Comparison of ENCODE assay signal across 8 cellular contexts in the genomic region with DNA sequence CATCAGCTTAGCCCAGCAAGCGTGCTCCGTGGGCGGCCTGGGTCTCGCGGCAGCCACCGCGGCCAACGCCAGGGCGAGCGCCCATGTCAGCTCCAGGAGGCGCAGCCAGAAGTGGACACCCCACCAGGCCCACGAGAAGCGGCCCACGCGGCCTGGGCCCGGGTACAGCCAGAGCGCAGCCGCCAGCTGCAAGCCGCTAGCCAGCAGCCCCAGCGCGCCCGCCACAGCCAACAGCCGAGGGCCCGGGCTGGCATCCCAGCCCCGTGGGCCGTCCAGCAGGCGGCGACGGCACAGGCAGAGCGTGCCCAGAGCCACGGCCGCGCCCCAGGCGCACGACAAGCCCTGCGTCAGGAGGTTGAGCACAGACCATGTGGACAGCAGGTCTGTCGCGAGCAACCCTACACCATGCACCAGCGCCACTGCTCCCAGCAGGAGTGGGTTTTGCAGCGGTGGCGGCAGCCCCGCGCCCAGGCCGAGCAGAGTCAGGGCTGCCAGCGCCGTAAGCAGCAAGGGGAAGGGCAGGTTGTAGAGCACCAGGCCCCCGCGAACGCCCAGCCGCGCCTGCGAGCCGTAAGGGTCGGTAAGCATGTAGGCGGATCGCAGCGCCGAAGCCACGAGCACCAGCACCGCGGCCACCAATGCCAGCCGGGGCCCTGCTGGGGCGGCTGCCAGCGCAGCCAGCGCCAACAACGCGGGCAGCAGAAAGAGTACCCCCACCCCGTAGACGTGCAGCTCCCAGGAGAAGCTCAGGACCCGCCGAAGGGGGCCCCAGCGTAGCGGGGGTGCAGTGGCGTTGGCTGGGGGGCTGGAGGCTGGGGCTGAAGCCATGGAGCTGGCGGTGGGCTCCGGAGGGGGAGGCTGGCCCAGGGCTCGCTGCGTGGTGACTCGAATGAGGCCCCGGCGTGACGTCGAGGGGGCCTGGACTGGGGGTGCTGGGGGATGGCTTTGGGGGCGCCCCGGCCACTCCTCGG. TPM values are rescaled to one million over a fixed set of nuclear protein-coding genes. Genes with fewer than 3 reads are reported as not detected.
DNase-seq lines count a peak whose midpoint lies in the region; ATAC-seq and TF ChIP-seq lines count a peak whose summit lies in the region.

No MANE protein-coding gene starts in this region.

- H3K9ac ChIP-seq in neuronal stem cell (ENCODE audit: low read depth, low read length, poor library complexity) = peak overlapping the region; percentile 93

- peak overlapping the region; percentile 79 for H3K14ac ChIP-seq in neuronal stem cell (ENCODE audit: low read length)

- peaks cover 0 to 1% of the 10 kb centered on the region in 2 donors for H3K9me3 ChIP-seq in neuronal stem cell (replicated peaks in 1 of 2; ENCODE audit: control insufficient read depth in 2 of 2, insufficient read depth in 1 of 2, low read depth in 1 of 2, low read length in 2 of 2)

- H2BK5ac ChIP-seq in neuronal stem cell (ENCODE audit: low read length) = peak overlapping the region; percentile 71

- H3K79me1 ChIP-seq in neuronal stem cell (ENCODE audit: low read depth, low read length) = peaks cover 5% of the 10 kb centered on the region

- peak overlapping the region; percentile 81 for H2AK5ac ChIP-seq in neuronal stem cell (ENCODE audit: low read depth, low read length)

- TF ChIP-seq CTCF in foreskin fibroblast (IDR thresholded peaks at IDR 0.05; ENCODE audit: low read depth, low read length) = peak; percentile 50

- peaks cover 0 to 2% (median 0%) of the 10 kb centered on the region in 3 experiments for H3K27me3 ChIP-seq in neuronal stem cell (ENCODE audit: control insufficient read depth in 3 of 3, insufficient read depth in 3 of 3, low read depth in 1 of 3, low read length in 3 of 3)

- H3K4me1 ChIP-seq in neuronal stem cell (ENCODE audit: control insufficient read depth in 2 of 2, insufficient read depth in 1 of 2, low read depth in 1 of 2, low read length in 2 of 2) = peaks cover 0 to 13% of the 10 kb centered on the region in 2 donors

- H3K4me2 ChIP-seq in neuronal stem cell (ENCODE audit: insufficient read depth, low read length, poor library complexity, severe bottlenecking) = peak overlapping the region; percentile 87

- no peak overlapping the region for H4K91ac ChIP-seq in neuronal stem cell (ENCODE audit: low read depth, low read length, poor library complexity)

- H2BK15ac ChIP-seq in neuronal stem cell (ENCODE audit: low read length) = peak overlapping the region; percentile 90

- H3K18ac ChIP-seq in neuronal stem cell (ENCODE audit: low read length) = peak overlapping the region; percentile 97

- ATAC-seq in HG03571 (IDR thresholded peaks at IDR 0.05; ENCODE audit: unreplicated experiment) (no peak), GM18861 (IDR thresholded peaks at IDR 0.05; ENCODE audit: unreplicated experiment) (no peak)

- DNase-seq in H4 (ENCODE audit: low spot score) (peak; percentile 47), SHP77 (lab: John Stamatoyannopoulos, UW) (peak; percentile 71 to 79), foreskin fibroblast (peak; percentile 83 to 94), neuronal stem cell (ENCODE audit: low spot score) (peak; percentile 46), SK-N-DZ (ENCODE audit: low spot score) (no peak)
- DNase-seq in activated naive CD4-positive, alpha-beta T cell treated with anti-CD3 and anti-CD28 coated beads, Interleukin-2, amount 50 U/mL, for 16 hours = no peak

- peak overlapping the region; percentile 99 for H3K4ac ChIP-seq in neuronal stem cell (ENCODE audit: low read length)

- H3K4me3 ChIP-seq in foreskin fibroblast (ENCODE audit: low read depth in 1 of 2, low read length in 2 of 2) (peak overlapping the region; percentile 49 to 59), neuronal stem cell (ENCODE audit: low read length in 2 of 2) (peak overlapping the region in 1 of 2 donors; percentile 80)

- peak overlapping the region; percentile 98 for H3K23ac ChIP-seq in neuronal stem cell (ENCODE audit: low read depth, low read length, poor library complexity)

- no peak overlapping the region for H2AFZ ChIP-seq in neuronal stem cell (ENCODE audit: low read length)

- no peak overlapping the region for H3K27ac ChIP-seq in neuronal stem cell (replicated peaks; ENCODE audit: low read length)

- no CpG with 5 or more reads among the region's 86 CpGs for WGBS in neuronal stem cell (ENCODE audit: extremely low coverage in 2 of 2, insufficient read length in 2 of 2, insufficient replicate concordance in 1 of 2), 2 donors

- peaks cover 12 to 34% of the 10 kb centered on the region in 2 donors for H3K36me3 ChIP-seq in neuronal stem cell (replicated peaks in 1 of 2; ENCODE audit: control insufficient read depth in 2 of 2, insufficient read depth in 2 of 2, low read length in 2 of 2)

- H2BK12ac ChIP-seq in neuronal stem cell (ENCODE audit: low read length) = peak overlapping the region; percentile 73

- peak overlapping the region; percentile 87 for H2BK120ac ChIP-seq in neuronal stem cell (ENCODE audit: low read depth, low read length)

- H4K8ac ChIP-seq in neuronal stem cell (ENCODE audit: low read depth, low read length) = peak overlapping the region; percentile 86

RNA-seq across cellular contexts. Expression of gene PRRT3, which starts 4.9 kb away (rescaled TPM):
- 3.0 and 3.4 TPM in 2 replicates for total RNA-seq in H4 (2014; rRNA removed; shearing (Covaris generic))
- polyA plus RNA-seq in neuronal stem cell (2013, experiment 1 of 2) = 5.2 TPM
- polyA plus RNA-seq in neuronal stem cell (2013, experiment 2 of 2) = 5.6 TPM
- 3.3 and 3.7 TPM in 2 replicates for polyA plus RNA-seq in SK-N-DZ (2014; cell fraction: cytosol; rRNA removed)
- 2.7 and 3.1 TPM in 2 replicates for polyA plus RNA-seq in SK-N-DZ (2014; cell fraction: nucleus; rRNA removed)

RNA-seq across cellular contexts. Expression of gene CRELD1, which starts 13.7 kb away (rescaled TPM):
- total RNA-seq in H4 (2014; rRNA removed; shearing (Covaris generic)) = 7.4 and 8.7 TPM in 2 replicates
- 10.5 TPM for polyA plus RNA-seq in neuronal stem cell (2013, experiment 1 of 2)
- 10.9 TPM for polyA plus RNA-seq in neuronal stem cell (2013, experiment 2 of 2)
- 56.5 and 59.8 TPM in 2 replicates for polyA plus RNA-seq in SK-N-DZ (2014; cell fraction: cytosol; rRNA removed)
- polyA plus RNA-seq in SK-N-DZ (2014; cell fraction: nucleus; rRNA removed) = 183 and 206 TPM in 2 replicates

RNA-seq across cellular contexts. Expression of gene IL17RC, which starts 30.4 kb away (rescaled TPM):
- total RNA-seq in H4 (2014; rRNA removed; shearing (Covaris generic)) = 23.0 and 32.4 TPM in 2 replicates
- polyA plus RNA-seq in neuronal stem cell (2013, experiment 1 of 2) = 5.4 TPM
- polyA plus RNA-seq in neuronal stem cell (2013, experiment 2 of 2) = 6.0 TPM
- polyA plus RNA-seq in SK-N-DZ (2014; cell fraction: cytosol; rRNA removed) = 6.8 and 14.1 TPM in 2 replicates
- 16.6 and 18.1 TPM in 2 replicates for polyA plus RNA-seq in SK-N-DZ (2014; cell fraction: nucleus; rRNA removed)

RNA-seq across cellular contexts. Expression of gene EMC3, which starts 39.3 kb away (rescaled TPM):
- 87.1 and 117 TPM in 2 replicates for total RNA-seq in H4 (2014; rRNA removed; shearing (Covaris generic))
- polyA plus RNA-seq in neuronal stem cell (2013, experiment 1 of 2) = 24.9 TPM
- polyA plus RNA-seq in neuronal stem cell (2013, experiment 2 of 2) = 24.7 TPM
- polyA plus RNA-seq in SK-N-DZ (2014; cell fraction: cytosol; rRNA removed) = 178 and 202 TPM in 2 replicates
- polyA plus RNA-seq in SK-N-DZ (2014; cell fraction: nucleus; rRNA removed) = 54.3 and 81.4 TPM in 2 replicates

RNA-seq across cellular contexts. Expression of gene IL17RE, which starts 44.7 kb away (rescaled TPM):
- not detected in 2 replicates for total RNA-seq in H4 (2014; rRNA removed; shearing (Covaris generic))
- polyA plus RNA-seq in neuronal stem cell (2013, experiment 1 of 2) = 0.77 TPM
- polyA plus RNA-seq in neuronal stem cell (2013, experiment 2 of 2) = 0.57 TPM
- 1.5 and 3.4 TPM in 2 replicates for polyA plus RNA-seq in SK-N-DZ (2014; cell fraction: cytosol; rRNA removed)
- polyA plus RNA-seq in SK-N-DZ (2014; cell fraction: nucleus; rRNA removed) = 6.8 and 7.4 TPM in 2 replicates

Comparison
In these comparisons a context has a peak if more than half of its experiments do, and no peak if none do; other contexts are left out.
1. DNase-seq: peak in H4 (single experiment), SHP77 (2 of 2), foreskin fibroblast (2 of 2) and neuronal stem cell (single experiment); none in SK-N-DZ (single experiment) and activated naive CD4-positive, alpha-beta T cell treated with anti-CD3 and anti-CD28 coated beads, Interleukin-2, amount 50 U/mL, for 16 hours (single experiment).